ENCODE assay signal across 18 cellular contexts in the genomic region with DNA sequence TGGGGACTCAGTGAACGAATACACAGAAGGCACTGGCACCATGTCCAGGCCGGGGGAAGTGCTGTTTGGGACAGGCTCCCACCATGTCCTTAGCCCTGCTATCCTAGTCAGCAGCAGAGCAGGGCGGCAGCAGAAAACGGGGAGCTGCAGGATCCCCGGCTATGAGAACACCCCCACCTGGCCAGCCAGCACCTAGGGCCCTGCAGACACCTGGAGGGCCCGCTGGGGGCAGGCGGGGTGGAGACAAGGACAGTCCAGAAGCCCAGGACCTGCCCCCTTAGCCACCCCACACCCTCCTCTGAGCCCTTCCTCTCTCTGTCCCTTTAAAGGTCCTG.
"Had no signal": no experiment of that assay in that cellular context is flagged by ENCODE, and none has a peak within 500 bp of the region (broad histone marks: within the 10 kb centered on the region; RNA-seq: fewer than 3 reads in every experiment).

No MANE protein-coding gene starts in this region.

- DNase-seq: activated CD4-positive, alpha-beta T cell treated with anti-CD3 and anti-CD28 coated beads, Interleukin-2, amount 10 ng/mL, durations not matched to agents 24 days and 14 days; activated CD4-positive, CD25-positive, alpha-beta regulatory T cell; activated CD8-positive, alpha-beta memory T cell treated with anti-CD3 and anti-CD28 coated beads, Interleukin-2, amount 50 U/mL, for 4 hours; activated CD8-positive, alpha-beta T cell treated with anti-CD3 and anti-CD28 coated beads, Interleukin-2, amount 10 ng/mL, durations not matched to agents 7 days and 5 days; activated gamma-delta T cell; activated T-cell treated with anti-CD3 and anti-CD28 coated beads, Interleukin-2, amount 50 U/mL, for 48 hours; amniotic stem cell; esophagus squamous epithelium; glutamatergic neuron; kidney glomerular epithelial cell; nephron progenitor cell; stimulated activated CD4-positive, alpha-beta T cell treated with anti-CD3 and anti-CD28 coated beads, Interleukin-1b, Interleukin-23, amount 100 ng/mL, for 48 hours; T-helper 17 cell; thyroid gland had no signal

- H3K4me1 ChIP-seq: thyroid gland had no signal

- H3K27me3 ChIP-seq: esophagus squamous epithelium, thyroid gland had no signal

- ATAC-seq: activated CD8-positive, alpha-beta T cell treated with anti-CD3 and anti-CD28 coated beads, Interleukin-2, amount 10 ng/mL, durations not matched to agents 7 days and 5 days; activated naive CD4-positive, alpha-beta T cell treated with anti-CD3 and anti-CD28 coated beads, Interleukin-2, amount 50 U/mL, for 72 hours; T-helper 17 cell had no signal

- H3K4me3 ChIP-seq: esophagus squamous epithelium, thyroid gland had no signal

- FAIRE-seq: colon, endothelial cell of umbilical vein, TTC549 had no signal

- H3K9me3 ChIP-seq: esophagus squamous epithelium, thyroid gland had no signal

- H3K36me3 ChIP-seq: thyroid gland had no signal

- H3K27ac ChIP-seq: esophagus squamous epithelium, thyroid gland had no signal
